8 cellular contexts compared by ENCODE assay signal in the genomic region with DNA sequence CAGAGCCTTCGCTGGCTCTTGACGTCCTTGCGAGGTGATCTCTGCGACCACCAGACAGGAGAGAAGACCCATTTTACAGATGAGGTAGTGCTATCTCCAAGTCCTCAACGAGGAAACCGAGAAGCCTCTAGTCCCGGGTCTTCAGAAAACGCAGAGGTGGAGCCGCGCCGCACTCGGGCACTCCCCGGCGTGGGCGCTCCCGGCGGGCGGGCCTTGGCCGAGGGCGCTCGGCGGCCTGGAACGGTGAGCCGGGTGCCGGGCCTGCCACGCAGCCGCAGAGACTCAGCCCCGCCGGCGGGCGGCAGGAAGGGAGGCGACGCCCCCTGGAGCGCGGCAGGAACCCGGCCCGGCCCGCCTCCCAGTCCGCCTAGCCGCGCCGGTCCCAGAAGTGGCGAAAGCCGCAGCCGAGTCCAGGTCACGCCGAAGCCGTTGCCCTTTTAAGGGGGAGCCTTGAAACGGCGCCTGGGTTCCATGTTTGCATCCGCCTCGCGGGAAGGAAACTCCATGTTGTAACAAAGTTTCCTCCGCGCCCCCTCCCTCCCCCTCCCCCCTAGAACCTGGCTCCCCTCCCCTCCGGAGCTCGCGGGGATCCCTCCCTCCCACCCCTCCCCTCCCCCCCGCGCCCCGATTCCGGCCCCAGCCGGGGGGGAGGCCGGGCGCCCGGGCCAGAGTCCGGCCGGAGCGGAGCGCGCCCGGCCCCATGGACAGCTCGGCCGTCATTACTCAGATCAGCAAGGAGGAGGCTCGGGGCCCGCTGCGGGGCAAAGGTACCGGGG. TPM values are rescaled to one million over a fixed set of nuclear protein-coding genes. Genes with fewer than 3 reads are reported as not detected.
DNase-seq lines count a peak whose midpoint lies in the region; ATAC-seq and TF ChIP-seq lines count a peak whose summit lies in the region.

A gene with protein sequence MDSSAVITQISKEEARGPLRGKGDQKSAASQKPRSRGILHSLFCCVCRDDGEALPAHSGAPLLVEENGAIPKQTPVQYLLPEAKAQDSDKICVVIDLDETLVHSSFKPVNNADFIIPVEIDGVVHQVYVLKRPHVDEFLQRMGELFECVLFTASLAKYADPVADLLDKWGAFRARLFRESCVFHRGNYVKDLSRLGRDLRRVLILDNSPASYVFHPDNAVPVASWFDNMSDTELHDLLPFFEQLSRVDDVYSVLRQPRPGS (plus strand): TSS at position 478 of the 776 bp plus-strand sequence. CDS start 223 bp downstream, at position 701.

- peak; percentile 33 for ATAC-seq in HG02884 (IDR thresholded peaks at IDR 0.05; ENCODE audit: unreplicated experiment)

- no peaks in the 10 kb centered on the region for H3K27me3 ChIP-seq in right atrium auricular region
- H3K27me3 ChIP-seq in uterus: no peaks in the 10 kb centered on the region

- H3K27ac ChIP-seq in right atrium auricular region (peak within 1 kb of the TSS; percentile 98 to 99), uterus (peak within 1 kb of the TSS; percentile 99)

- DNase-seq in GM13977 (ENCODE audit: low spot score) (peak; percentile 95), NCI-H187 treated with DMSO at 0.1 percent for 48 hours (lab: John Stamatoyannopoulos, UW) (peak; percentile 2), anterior cingulate cortex (lab: John Stamatoyannopoulos, UW) (peak; percentile 46 to 95 (median 89)), right atrium auricular region (ENCODE audit: low spot score) (peak; percentile 96), putamen (ENCODE audit: low spot score) (peak; percentile 94), uterus (peak; percentile 98)

- intact Hi-C loops in T-helper 2 cell treated with Interferon-gamma antibody and Interleukin-4, amounts not matched to agents 100 ng/mL and 5 ng/mL, for 36 hours (cut with micrococcal nuclease): loop anchor here (1.0 to 5.0 kb wide), 3 partner anchors 107 to 778 kb away; a partner anchor contains a TSS
- intact Hi-C loops in uterus (cut with DNase I; ENCODE audit: low total_unique reads): loop anchor here (10.0 kb wide), 2 partner anchors 65 to 105 kb away; a partner anchor contains a TSS

- H3K9me3 ChIP-seq in right atrium auricular region: no peaks in the 10 kb centered on the region
- no peaks in the 10 kb centered on the region for H3K9me3 ChIP-seq in uterus

- TF ChIP-seq POLR2A in uterus (IDR thresholded peaks at IDR 0.05): peak; percentile 59 to 80

- peaks cover 33% of the 10 kb centered on the region for H3K36me3 ChIP-seq in right atrium auricular region
- H3K36me3 ChIP-seq in uterus: no peaks in the 10 kb centered on the region

- in situ Hi-C loops in GM13977 (cut with MboI; ENCODE audit: low pct_unique_long_range_greater_than_20kb, low sequenced_read_pairs, unreplicated experiment): loop anchor here (10.0 to 25.0 kb wide), 2 partner anchors 245 to 438 kb away; a partner anchor contains a TSS

- peak within 1 kb of the TSS; percentile 93 to 96 for H3K4me3 ChIP-seq in right atrium auricular region
- peak within 1 kb of the TSS; percentile 95 for H3K4me3 ChIP-seq in uterus

- H3K4me1 ChIP-seq in right atrium auricular region: peaks cover 0 to 65% of the 10 kb centered on the region in 2 donors
- H3K4me1 ChIP-seq in uterus: peaks cover 0 to 23% of the 10 kb centered on the region in 2 donors

- no peak for TF ChIP-seq CTCF in GM13977 (IDR thresholded peaks at IDR 0.05; ENCODE audit: extremely low read depth, insufficient read depth, missing control alignments)
- peak in 1 of 2 donors; percentile 30 for TF ChIP-seq CTCF in right atrium auricular region (IDR thresholded peaks at IDR 0.05)
- TF ChIP-seq CTCF in uterus (IDR thresholded peaks at IDR 0.05): peak in 1 of 4 experiments; percentile 43

RNA-seq across cellular contexts. Expression of the gene that starts here (rescaled TPM):
- 204 and 207 TPM in 2 replicates for total RNA-seq in T-helper 2 cell treated with Interferon-gamma antibody and Interleukin-4, amounts not matched to agents 100 ng/mL and 5 ng/mL, for 36 hours
- total RNA-seq in right atrium auricular region: 10 to 100 TPM; 54.2 to 99.5 TPM
- total RNA-seq in uterus: 100 to 1,000 TPM in 2 of 4 donors, 10 to 100 TPM in 2; 48.8 to 198 (median 76.8) TPM

Comparison
In these comparisons a context has a peak if more than half of its experiments do, and no peak if none do; other contexts are left out.
1. Peak in every context shown above with its lines: DNase-seq, ATAC-seq, H3K4me3 ChIP-seq and H3K27ac ChIP-seq.
2. DNase-seq: peak in every context shown above with its lines; median percentile 98 in uterus; 96 in right atrium auricular region; 95 in GM13977; 94 in putamen; 89 in anterior cingulate cortex; 2 in NCI-H187 treated with DMSO at 0.1 percent for 48 hours.